ENCODE assay signal across 28 cellular contexts in genomic region chr5:158163836-158164572, GRCh38.
"Had no signal": no experiment of that assay in that cellular context is flagged by ENCODE, and none has a peak within 500 bp of the region (broad histone marks: within the 10 kb centered on the region; RNA-seq: fewer than 3 reads in every experiment).

No MANE protein-coding gene starts in this region.

- H3K4me3 Mint-ChIP-seq: dendritic cell treated with granulocyte-macrophage colony-stimulating factor and Interleukin-4, amounts not matched to agents 40 ng/mL and 50 ng/mL, for 4 days; naive thymus-derived CD8-positive, alpha-beta T cell; neural crest cell; stimulated activated naive CD8-positive, alpha-beta T cell treated with anti-CD3 and anti-CD28 coated beads, Interleukin-15, amount 100 ng/mL, for 72 hours had no signal

- H3K4me1 Mint-ChIP-seq: naive thymus-derived CD8-positive, alpha-beta T cell had no signal

- H3K9me3 Mint-ChIP-seq: dendritic cell treated with granulocyte-macrophage colony-stimulating factor and Interleukin-4, amounts not matched to agents 40 ng/mL and 50 ng/mL, for 4 days; naive thymus-derived CD8-positive, alpha-beta T cell; stimulated activated naive CD8-positive, alpha-beta T cell treated with anti-CD3 and anti-CD28 coated beads, Interleukin-15, amount 100 ng/mL, for 72 hours had no signal

- H3K27me3 Mint-ChIP-seq: dendritic cell treated with granulocyte-macrophage colony-stimulating factor and Interleukin-4, amounts not matched to agents 40 ng/mL and 50 ng/mL, for 4 days had no signal

- ATAC-seq: heart right ventricle; left cardiac atrium; left lung; naive thymus-derived CD8-positive, alpha-beta T cell; right lobe of liver; stimulated activated naive CD8-positive, alpha-beta T cell treated with anti-CD3 and anti-CD28 coated beads, Interleukin-15, amount 100 ng/mL, for 72 hours; upper lobe of right lung had no signal

- H3K36me3 Mint-ChIP-seq: naive thymus-derived CD8-positive, alpha-beta T cell had no signal

- DNase-seq: colonic mucosa; effector CD8-positive, alpha-beta T cell; esophagus squamous epithelium; foreskin melanocyte; glutamatergic neuron; heart right ventricle; hippocampal formation; left cardiac atrium; left lung; mesendoderm; midbrain; naive thymus-derived CD8-positive, alpha-beta T cell; right lobe of liver; stimulated activated CD4-positive, alpha-beta T cell treated with anti-CD3 and anti-CD28 coated beads, Interleukin-12 subunit alpha, Interleukin-12 subunit beta, amount 100 ng/mL, for 4 hours; stimulated activated CD4-positive, alpha-beta T cell treated with anti-CD3 and anti-CD28 coated beads, Interleukin-1b, Interleukin-23, amount 100 ng/mL, for 48 hours; stimulated activated CD4-positive, alpha-beta T cell treated with anti-CD3 and anti-CD28 coated beads, Interleukin-4, amount 100 ng/mL, for 1 hour; stimulated activated CD8-positive, alpha-beta memory T cell treated with anti-CD3 and anti-CD28 coated beads, Interleukin-4, amount 100 ng/mL, for 48 hours; stimulated activated naive CD4-positive, alpha-beta T cell; stimulated activated naive CD8-positive, alpha-beta T cell treated with anti-CD3 and anti-CD28 coated beads, Interleukin-15, amount 100 ng/mL, for 72 hours; transverse colon; upper lobe of right lung; uterus had no signal

- H3K36me3 ChIP-seq: colonic mucosa, esophagus squamous epithelium, heart right ventricle, left lung, right lobe of liver, suprapubic skin, transverse colon, upper lobe of right lung, uterus had no signal

- H3K27me3 ChIP-seq: colonic mucosa, esophagus squamous epithelium, left lung, right lobe of liver, suprapubic skin, transverse colon, upper lobe of right lung, uterus had no signal

- H3K9me3 ChIP-seq: colonic mucosa, esophagus squamous epithelium, heart right ventricle, left lung, right lobe of liver, suprapubic skin, transverse colon, upper lobe of right lung, uterus had no signal

- H3K27ac ChIP-seq: colonic mucosa, esophagus squamous epithelium, left lung, parathyroid adenoma, right lobe of liver, suprapubic skin, transverse colon, upper lobe of right lung, uterus had no signal

- H3K4me3 ChIP-seq: colonic mucosa, esophagus squamous epithelium, heart right ventricle, left lung, right lobe of liver, smooth muscle cell, suprapubic skin, transverse colon, upper lobe of right lung, uterus had no signal

- H3K27ac Mint-ChIP-seq: dendritic cell treated with granulocyte-macrophage colony-stimulating factor and Interleukin-4, amounts not matched to agents 40 ng/mL and 50 ng/mL, for 4 days; naive thymus-derived CD8-positive, alpha-beta T cell; progenitor cell of endocrine pancreas; stimulated activated naive CD8-positive, alpha-beta T cell treated with anti-CD3 and anti-CD28 coated beads, Interleukin-15, amount 100 ng/mL, for 72 hours had no signal

- H3K4me1 ChIP-seq: colonic mucosa, esophagus squamous epithelium, left lung, parathyroid adenoma, right lobe of liver, suprapubic skin, upper lobe of right lung, uterus had no signal
